ENCODE assay signal across 8 cellular contexts in the genomic region with DNA sequence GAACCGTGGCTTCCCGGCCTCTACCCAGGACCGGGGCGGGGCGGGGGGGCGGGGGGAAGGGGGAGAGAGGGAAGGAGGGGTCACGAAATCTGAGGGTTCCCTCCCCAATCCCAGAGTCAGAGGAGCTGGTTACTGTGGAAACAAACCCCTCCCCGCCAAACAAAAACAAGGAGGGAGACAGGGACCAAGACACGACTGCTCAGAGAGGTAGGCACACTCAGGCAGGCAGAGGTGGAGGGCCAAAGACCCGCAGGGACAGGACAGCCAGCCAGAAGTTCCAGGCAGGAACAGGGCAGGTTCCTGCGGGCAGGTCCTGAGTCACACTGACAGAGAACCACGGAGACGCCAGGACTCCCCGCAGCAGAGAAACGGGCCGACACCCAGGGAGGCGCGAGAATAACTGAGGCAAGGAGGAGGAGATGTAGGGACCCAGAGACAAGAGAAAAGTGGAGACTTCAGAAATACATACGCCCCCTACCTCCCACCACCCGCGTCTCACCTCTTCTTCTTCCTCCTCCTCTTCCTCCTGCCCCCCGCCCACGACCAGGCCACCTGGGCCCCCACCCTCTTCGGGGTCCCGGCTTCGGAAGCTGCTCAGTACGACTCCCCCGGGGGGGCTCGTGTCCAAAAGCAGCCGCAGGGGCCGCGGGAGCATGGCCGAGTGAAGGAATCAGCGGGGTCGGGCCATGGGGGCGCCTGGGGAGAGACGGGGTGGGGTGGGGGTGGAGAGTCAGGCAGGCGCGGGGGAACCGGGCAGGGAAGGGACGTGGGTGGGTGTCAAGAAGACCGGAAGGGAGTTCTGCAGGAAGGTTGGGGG. TPM values are rescaled to one million over a fixed set of nuclear protein-coding genes. Genes with fewer than 3 reads are reported as not detected.
DNase-seq lines count a peak whose midpoint lies in the region; ATAC-seq, FAIRE-seq and TF ChIP-seq lines count a peak whose summit lies in the region.

No MANE protein-coding gene starts in this region.

- peak overlapping the region; percentile 76 for H4K12ac ChIP-seq in trophoblast cell (ENCODE audit: low read depth, low read length)

- FAIRE-seq in D721Med (lab: Jason Lieb, UNC): no peak

- intact Hi-C loops in heart left ventricle (cut with DNase I): loop anchor here in 2 of 10 donors (2.0 kb wide), 2 partner anchors 15 to 17 kb away; a partner anchor contains a TSS

- H3K4me2 ChIP-seq in trophoblast cell (ENCODE audit: low read length): peak overlapping the region; percentile 93

- H2AFZ ChIP-seq in trophoblast cell (ENCODE audit: insufficient read depth, low read length, poor library complexity): peak overlapping the region; percentile 46

- H3K9me3 ChIP-seq in SJSA1 (replicated peaks) (no peaks in the 10 kb centered on the region), heart left ventricle (no peaks in the 10 kb centered on the region), trophoblast cell (ENCODE audit: insufficient read depth, low read depth, low read length) (peaks cover 1% of the 10 kb centered on the region)

- peaks cover 22% of the 10 kb centered on the region for H3K79me2 ChIP-seq in trophoblast cell (ENCODE audit: control insufficient read depth, insufficient read depth, low read length, poor library complexity)

- H3K4me1 ChIP-seq in SJSA1 (replicated peaks): peaks cover 15% of the 10 kb centered on the region
- peaks cover 0 to 36% (median 25%) of the 10 kb centered on the region in 12 donors for H3K4me1 ChIP-seq in heart left ventricle
- H3K4me1 ChIP-seq in trophoblast cell (ENCODE audit: control insufficient read depth in 1 of 2, insufficient read depth in 2 of 2, low read length in 2 of 2): peaks cover 4 to 16% of the 10 kb centered on the region in 2 experiments

- H3K14ac ChIP-seq in trophoblast cell (ENCODE audit: low read length): peak overlapping the region; percentile 84

- no peak overlapping the region for H2BK12ac ChIP-seq in trophoblast cell (ENCODE audit: low read length)

- H3K4me3 ChIP-seq in SJSA1 (peak overlapping the region; percentile 56), heart left ventricle (peak overlapping the region; percentile 63 to 100 (median 84)), trophoblast cell (ENCODE audit: low read depth, low read length) (peak overlapping the region; percentile 72)

- H2AK5ac ChIP-seq in trophoblast cell (ENCODE audit: low read length): no peak overlapping the region

- 1 to 2% (median 1%) methylated on average over 39 to 42 of the region's 42 CpGs for WGBS in heart left ventricle, 4 donors
- whole genome bisulfite sequencing in trophoblast cell (ENCODE audit: extremely low coverage, insufficient coverage, insufficient read length): no CpG with 5 or more reads among the region's 42 CpGs

- peak overlapping the region; percentile 64 for H2BK120ac ChIP-seq in trophoblast cell (ENCODE audit: insufficient read depth, low read length, poor library complexity)

- peak overlapping the region; percentile 94 for H2BK5ac ChIP-seq in trophoblast cell (ENCODE audit: low read depth, low read length, poor library complexity)

- H3K27ac ChIP-seq in SJSA1 (peak overlapping the region; percentile 83), angular gyrus (ENCODE audit: low read depth, low read length) (peak overlapping the region; percentile 93), heart left ventricle (peak overlapping the region; percentile 88 to 99 (median 98)), trophoblast cell (ENCODE audit: low read depth, low read length) (peak overlapping the region; percentile 92)

- peaks cover 50% of the 10 kb centered on the region for H3K36me3 ChIP-seq in SJSA1
- H3K36me3 ChIP-seq in heart left ventricle: peaks cover 0 to 65% (median 50%) of the 10 kb centered on the region in 9 donors
- H3K36me3 ChIP-seq in trophoblast cell (ENCODE audit: control insufficient read depth in 1 of 2, insufficient read depth in 2 of 2, low read length in 2 of 2): peaks cover 25 to 29% of the 10 kb centered on the region in 2 experiments

- no peak overlapping the region for H3K23ac ChIP-seq in trophoblast cell (ENCODE audit: low read length)

- H4K8ac ChIP-seq in trophoblast cell (ENCODE audit: low read depth, low read length): peak overlapping the region; percentile 95

- peak in 1 of 2 donors; percentile 31 for TF ChIP-seq POLR2A in heart left ventricle (IDR thresholded peaks at IDR 0.05)

- H3K27me3 ChIP-seq in SJSA1 (replicated peaks): no peaks in the 10 kb centered on the region
- no peaks in the 10 kb centered on the region for H3K27me3 ChIP-seq in heart left ventricle
- no peaks in the 10 kb centered on the region for H3K27me3 ChIP-seq in trophoblast cell (ENCODE audit: insufficient read depth, low read length)

- peak overlapping the region; percentile 50 for H3K4ac ChIP-seq in trophoblast cell (ENCODE audit: low read depth, low read length)

- peak overlapping the region; percentile 24 for H3K9ac ChIP-seq in trophoblast cell (ENCODE audit: low read length)

- peak in 1 of 12 donors; percentile 17 for TF ChIP-seq CTCF in heart left ventricle (IDR thresholded peaks at IDR 0.05)
- no peak for TF ChIP-seq CTCF in D721Med (IDR thresholded peaks at IDR 0.05; ENCODE audit: insufficient read depth, missing control alignments)

- H3K18ac ChIP-seq in trophoblast cell (ENCODE audit: low read length): peak overlapping the region; percentile 95

- DNase-seq in DMS53 (lab: John Stamatoyannopoulos, UW) (peak; percentile 88), SJSA1 (ENCODE audit: low read depth in 1 of 2, low spot score in 2 of 2) (peak; percentile 71 to 79), heart left ventricle (peak; percentile 71 to 78 (median 74)), trophoblast cell (peak; percentile 94 to 96), D721Med (ENCODE audit: insufficient read length, low spot score) (no peak)

- peak overlapping the region; percentile 95 for H4K91ac ChIP-seq in trophoblast cell (ENCODE audit: low read depth, low read length)

- peaks cover 25% of the 10 kb centered on the region for H3K79me1 ChIP-seq in trophoblast cell (ENCODE audit: low read length)

- ATAC-seq in HG03342 (IDR thresholded peaks at IDR 0.05; ENCODE audit: unreplicated experiment): peak; percentile 29
- ATAC-seq in heart left ventricle: peak; percentile 3 to 41 (median 35)
- no peak for ATAC-seq in HG02759 (IDR thresholded peaks at IDR 0.05; ENCODE audit: unreplicated experiment)

RNA-seq across cellular contexts. Expression of a gene that starts 0.6 kb away (rescaled TPM):
- 24.5 and 35.7 TPM in 2 replicates for total RNA-seq in SJSA1 (2014; rRNA removed; shearing (Covaris generic))
- 10 to 100 TPM; 39.3 to 61.1 (median 48.4) TPM for total RNA-seq in heart left ventricle
- 10 to 100 TPM; 34.9 to 67.8 TPM for polyA plus RNA-seq in heart left ventricle
- 151 and 154 TPM in 2 replicates for polyA plus RNA-seq in trophoblast cell (2013)

RNA-seq across cellular contexts. Expression of a gene that starts 8.8 kb away (rescaled TPM):
- 66.3 and 67.8 TPM in 2 replicates for total RNA-seq in SJSA1 (2014; rRNA removed; shearing (Covaris generic))
- total RNA-seq in heart left ventricle: 10 to 100 TPM; 29.2 to 62.2 (median 43.2) TPM
- polyA plus RNA-seq in heart left ventricle: 100 to 1,000 TPM; 243 to 287 TPM
- polyA plus RNA-seq in trophoblast cell (2013): 67.7 and 69.0 TPM in 2 replicates

RNA-seq across cellular contexts. Expression of a gene that starts 9.1 kb away (rescaled TPM):
- total RNA-seq in SJSA1 (2014; rRNA removed; shearing (Covaris generic)): 81.8 and 123 TPM in 2 replicates
- total RNA-seq in heart left ventricle: 10 to 100 TPM; 12.2 to 39.5 (median 21.4) TPM
- polyA plus RNA-seq in heart left ventricle: 10 to 100 TPM; 20.8 to 41.0 TPM
- 60.7 and 63.5 TPM in 2 replicates for polyA plus RNA-seq in trophoblast cell (2013)

RNA-seq across cellular contexts. Expression of a gene that starts 15.7 kb away (rescaled TPM):
- total RNA-seq in SJSA1 (2014; rRNA removed; shearing (Covaris generic)): 57.8 and 64.3 TPM in 2 replicates
- 100 to 1,000 TPM in 5 of 9 donors, 10 to 100 TPM in 4; 51.6 to 248 (median 107) TPM for total RNA-seq in heart left ventricle
- polyA plus RNA-seq in heart left ventricle: 10 to 100 TPM; 28.3 to 36.9 TPM
- polyA plus RNA-seq in trophoblast cell (2013): 62.9 and 65.4 TPM in 2 replicates

RNA-seq across cellular contexts. Expression of a gene that starts 19.4 kb away (rescaled TPM):
- total RNA-seq in SJSA1 (2014; rRNA removed; shearing (Covaris generic)): 5.6 and 10.1 TPM in 2 replicates
- 10 to 100 TPM; 10.9 to 22.1 (median 14.0) TPM for total RNA-seq in heart left ventricle
- 10 to 100 TPM in 1 of 2 donors, 1 to 10 TPM in 1; 7.5 to 15.5 TPM for polyA plus RNA-seq in heart left ventricle
- 10.8 and 10.9 TPM in 2 replicates for polyA plus RNA-seq in trophoblast cell (2013)
